In the genomic region with DNA sequence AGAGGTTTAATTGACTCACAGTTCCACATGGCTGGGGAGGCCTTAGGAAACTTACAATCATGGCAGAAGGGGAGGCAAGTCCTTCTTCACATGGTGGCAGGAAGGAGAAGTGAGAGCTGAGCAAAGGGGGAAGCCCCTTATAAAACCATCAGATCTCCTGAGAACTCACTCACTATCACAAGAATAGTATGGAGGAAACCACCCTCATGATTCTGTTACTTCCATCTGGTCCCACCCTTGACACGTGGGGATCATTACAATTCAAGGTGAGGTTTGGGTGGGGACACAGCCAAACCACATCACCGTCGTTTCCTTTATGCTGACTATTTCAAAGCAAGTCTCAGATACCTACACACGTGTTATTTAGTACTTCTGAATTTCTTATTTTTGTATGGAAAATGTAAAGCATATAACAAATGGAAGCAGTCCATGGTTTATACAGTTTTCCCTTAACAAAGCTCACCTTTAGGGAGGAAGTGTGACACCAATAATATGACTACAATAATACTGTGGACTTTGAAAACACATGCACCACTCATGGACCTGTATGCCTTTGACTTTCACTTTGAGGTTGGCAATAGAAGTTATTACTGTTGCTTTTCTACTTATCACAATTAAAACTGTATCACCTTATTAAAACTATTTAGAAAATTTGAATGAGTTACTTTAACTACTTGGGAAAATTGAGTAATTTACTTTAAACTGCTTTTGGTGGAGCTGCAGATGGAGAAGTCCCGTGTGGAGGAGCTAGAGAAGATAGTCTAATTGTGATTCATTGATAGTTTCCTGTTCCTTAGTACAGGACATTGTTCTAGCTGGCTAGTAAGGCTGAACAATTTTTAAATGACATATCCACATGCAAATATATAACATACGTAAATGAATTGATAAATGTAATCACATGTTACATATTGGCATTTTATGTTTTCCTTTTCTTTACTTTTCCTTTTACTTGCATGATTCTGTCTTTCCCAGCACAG, we compare ENCODE assay signal across 2 cellular contexts.
TF ChIP-seq lines count a peak whose summit lies in the region.

No MANE protein-coding gene starts in this region.

TF ChIP-seq in A549, 52 proteins besides CTCF, POLR2A, EP300 and RAD21:
- TF ChIP-seq BCL3 (IDR thresholded peaks at IDR 0.05) (no peak), RNF2 (IDR thresholded peaks at IDR 0.05; ENCODE audit: borderline replicate concordance, low read depth) (no peak), ZC3H11A (IDR thresholded peaks at IDR 0.05) (no peak), FOXS1 (CRISPR knock-in tag; IDR thresholded peaks at IDR 0.05) (no peak), EHF (CRISPR knock-in tag; IDR thresholded peaks at IDR 0.05) (no peak), ESRRA (IDR thresholded peaks at IDR 0.05; ENCODE audit: borderline replicate concordance, low read length) (no peak), ZSCAN20 (CRISPR knock-in tag; IDR thresholded peaks at IDR 0.05) (no peak), KDM1A (IDR thresholded peaks at IDR 0.05; ENCODE audit: low read depth) (no peak), HEYL (CRISPR knock-in tag; IDR thresholded peaks at IDR 0.05) (no peak), CHD4 (IDR thresholded peaks at IDR 0.05; ENCODE audit: borderline replicate concordance) (no peak)
- TF ChIP-seq, protein P1, sequence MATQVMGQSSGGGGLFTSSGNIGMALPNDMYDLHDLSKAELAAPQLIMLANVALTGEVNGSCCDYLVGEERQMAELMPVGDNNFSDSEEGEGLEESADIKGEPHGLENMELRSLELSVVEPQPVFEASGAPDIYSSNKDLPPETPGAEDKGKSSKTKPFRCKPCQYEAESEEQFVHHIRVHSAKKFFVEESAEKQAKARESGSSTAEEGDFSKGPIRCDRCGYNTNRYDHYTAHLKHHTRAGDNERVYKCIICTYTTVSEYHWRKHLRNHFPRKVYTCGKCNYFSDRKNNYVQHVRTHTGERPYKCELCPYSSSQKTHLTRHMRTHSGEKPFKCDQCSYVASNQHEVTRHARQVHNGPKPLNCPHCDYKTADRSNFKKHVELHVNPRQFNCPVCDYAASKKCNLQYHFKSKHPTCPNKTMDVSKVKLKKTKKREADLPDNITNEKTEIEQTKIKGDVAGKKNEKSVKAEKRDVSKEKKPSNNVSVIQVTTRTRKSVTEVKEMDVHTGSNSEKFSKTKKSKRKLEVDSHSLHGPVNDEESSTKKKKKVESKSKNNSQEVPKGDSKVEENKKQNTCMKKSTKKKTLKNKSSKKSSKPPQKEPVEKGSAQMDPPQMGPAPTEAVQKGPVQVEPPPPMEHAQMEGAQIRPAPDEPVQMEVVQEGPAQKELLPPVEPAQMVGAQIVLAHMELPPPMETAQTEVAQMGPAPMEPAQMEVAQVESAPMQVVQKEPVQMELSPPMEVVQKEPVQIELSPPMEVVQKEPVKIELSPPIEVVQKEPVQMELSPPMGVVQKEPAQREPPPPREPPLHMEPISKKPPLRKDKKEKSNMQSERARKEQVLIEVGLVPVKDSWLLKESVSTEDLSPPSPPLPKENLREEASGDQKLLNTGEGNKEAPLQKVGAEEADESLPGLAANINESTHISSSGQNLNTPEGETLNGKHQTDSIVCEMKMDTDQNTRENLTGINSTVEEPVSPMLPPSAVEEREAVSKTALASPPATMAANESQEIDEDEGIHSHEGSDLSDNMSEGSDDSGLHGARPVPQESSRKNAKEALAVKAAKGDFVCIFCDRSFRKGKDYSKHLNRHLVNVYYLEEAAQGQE (IDR thresholded peaks at IDR 0.05) = no peak

TF ChIP-seq in endothelial cell of umbilical vein, 7 proteins besides CTCF, POLR2A, EP300 and RAD21:
- TF ChIP-seq MAX (IDR thresholded peaks at IDR 0.05; ENCODE audit: insufficient read depth, insufficient read length) (no peak), FOS (IDR thresholded peaks at IDR 0.05; ENCODE audit: borderline replicate concordance, insufficient read depth, low read length) (peak; percentile 55), POLR2AphosphoS5 (IDR thresholded peaks at IDR 0.05; ENCODE audit: insufficient read depth, low read depth, low read length) (no peak), EZH2 (IDR thresholded peaks at IDR 0.05; ENCODE audit: borderline replicate concordance, low read depth, low read length, severe bottlenecking) (no peak), JUN (IDR thresholded peaks at IDR 0.05; ENCODE audit: borderline replicate concordance, insufficient read depth, insufficient read length, low read depth) (peak; percentile 59), MYC (IDR thresholded peaks at IDR 0.05; ENCODE audit: low read depth, low read length) (no peak), GATA2 (IDR thresholded peaks at IDR 0.05; ENCODE audit: insufficient read depth, insufficient read length, low read depth, low read length) (no peak)
